In genomic region chr16:4814542-4815173, GRCh38 we compare ENCODE assay signal across 24 cellular contexts. TPM values are rescaled to one million over a fixed set of nuclear protein-coding genes. Genes with fewer than 3 reads are reported as not detected.
A peak's percentile ranks its signal among the peaks of the same experiment; 100 is the strongest.
DNase-seq lines count a peak whose midpoint lies in the region; ATAC-seq and TF ChIP-seq lines count a peak whose summit lies in the region.
"Had no signal": no experiment of that assay in that cellular context is flagged by ENCODE, and none has a peak within 500 bp of the region (broad histone marks: within the 10 kb centered on the region; RNA-seq: fewer than 3 reads in every experiment).

No MANE protein-coding gene starts in this region.

- H3K9me3 Mint-ChIP-seq in chondrocyte (ENCODE audit: low read depth), result no peaks in the 10 kb centered on the region
- H3K9me3 Mint-ChIP-seq: activated CD4-positive, alpha-beta T cell treated with anti-CD3 and anti-CD28 coated beads, Interleukin-2, amount 10 ng/mL, durations not matched to agents 24 days and 14 days; naive thymus-derived CD8-positive, alpha-beta T cell; stimulated activated naive CD8-positive, alpha-beta T cell treated with anti-CD3 and anti-CD28 coated beads, Interleukin-15, amount 100 ng/mL, for 72 hours; T-cell had no signal

- no peak overlapping the region for H3K4me3 Mint-ChIP-seq in chondrocyte (ENCODE audit: unreplicated experiment)
- H3K4me3 Mint-ChIP-seq: activated CD4-positive, alpha-beta T cell treated with anti-CD3 and anti-CD28 coated beads, Interleukin-2, amount 10 ng/mL, durations not matched to agents 24 days and 14 days; activated CD8-positive, alpha-beta memory T cell treated with anti-CD3 and anti-CD28 coated beads, Interleukin-2, amount 10 ng/mL, durations not matched to agents 7 days and 5 days; activated naive CD8-positive, alpha-beta T cell; naive thymus-derived CD8-positive, alpha-beta T cell; stimulated activated naive CD8-positive, alpha-beta T cell treated with anti-CD3 and anti-CD28 coated beads, Interleukin-15, amount 100 ng/mL, for 72 hours; T-cell had no signal

- no peak overlapping the region for H3K4me3 ChIP-seq in rectal smooth muscle tissue (ENCODE audit: low read length)

- no peak for TF ChIP-seq CTCF in chondrocyte (IDR thresholded peaks at IDR 0.05)

- H3K27me3 Mint-ChIP-seq in chondrocyte (ENCODE audit: low read depth), result no peaks in the 10 kb centered on the region
- H3K27me3 Mint-ChIP-seq: activated CD4-positive, alpha-beta T cell treated with anti-CD3 and anti-CD28 coated beads, Interleukin-2, amount 10 ng/mL, durations not matched to agents 24 days and 14 days; activated CD8-positive, alpha-beta memory T cell treated with anti-CD3 and anti-CD28 coated beads, Interleukin-2, amount 10 ng/mL, durations not matched to agents 7 days and 5 days; activated naive CD8-positive, alpha-beta T cell; naive thymus-derived CD8-positive, alpha-beta T cell; stimulated activated naive CD8-positive, alpha-beta T cell treated with anti-CD3 and anti-CD28 coated beads, Interleukin-15, amount 100 ng/mL, for 72 hours; T-cell had no signal

- intact Hi-C loops in left cardiac atrium (cut with DNase I), result no loop called here

- H3K4me1 ChIP-seq in rectal smooth muscle tissue (ENCODE audit: control insufficient read depth, insufficient read depth, low read length), result no peaks in the 10 kb centered on the region

- no peak overlapping the region for H3K27ac Mint-ChIP-seq in chondrocyte (ENCODE audit: unreplicated experiment)
- H3K27ac Mint-ChIP-seq: activated CD4-positive, alpha-beta T cell treated with anti-CD3 and anti-CD28 coated beads, Interleukin-2, amount 10 ng/mL, durations not matched to agents 24 days and 14 days; activated CD8-positive, alpha-beta memory T cell treated with anti-CD3 and anti-CD28 coated beads, Interleukin-2, amount 10 ng/mL, durations not matched to agents 7 days and 5 days; activated naive CD8-positive, alpha-beta T cell; T-cell had no signal

- H3K4me1 Mint-ChIP-seq in chondrocyte (ENCODE audit: low read depth), result no peaks in the 10 kb centered on the region
- H3K4me1 Mint-ChIP-seq: activated CD4-positive, alpha-beta T cell treated with anti-CD3 and anti-CD28 coated beads, Interleukin-2, amount 10 ng/mL, durations not matched to agents 24 days and 14 days; activated CD8-positive, alpha-beta memory T cell treated with anti-CD3 and anti-CD28 coated beads, Interleukin-2, amount 10 ng/mL, durations not matched to agents 7 days and 5 days; naive thymus-derived CD8-positive, alpha-beta T cell; stimulated activated naive CD8-positive, alpha-beta T cell treated with anti-CD3 and anti-CD28 coated beads, Interleukin-15, amount 100 ng/mL, for 72 hours; T-cell had no signal

- H3K36me3 ChIP-seq in rectal smooth muscle tissue (ENCODE audit: control insufficient read depth, insufficient read depth, low read length), result peaks cover 34% of the 10 kb centered on the region

- no peaks in the 10 kb centered on the region for H3K27me3 ChIP-seq in rectal smooth muscle tissue (ENCODE audit: control insufficient read depth, insufficient read depth, low read length)

- H3K9ac ChIP-seq in rectal smooth muscle tissue (ENCODE audit: low read length), result no peak overlapping the region

- peaks cover 43% of the 10 kb centered on the region for H3K36me3 Mint-ChIP-seq in chondrocyte (ENCODE audit: low read depth)

- ATAC-seq in left cardiac atrium (peak; percentile 51), GM19023 (IDR thresholded peaks at IDR 0.05; ENCODE audit: unreplicated experiment) (no peak), GM21576 (IDR thresholded peaks at IDR 0.05; ENCODE audit: unreplicated experiment) (no peak), GM21423 (IDR thresholded peaks at IDR 0.05; ENCODE audit: unreplicated experiment) (no peak)
- ATAC-seq: activated CD8-positive, alpha-beta memory T cell treated with anti-CD3 and anti-CD28 coated beads, Interleukin-2, amount 10 ng/mL, durations not matched to agents 7 days and 5 days; naive thymus-derived CD8-positive, alpha-beta T cell; stimulated activated naive CD8-positive, alpha-beta T cell treated with anti-CD3 and anti-CD28 coated beads, Interleukin-15, amount 100 ng/mL, for 72 hours; T-cell had no signal

- DNase-seq in ELF-1 (ENCODE audit: low read depth, low spot score) (peak; percentile 21), chondrocyte (ENCODE audit: low spot score) (peak; percentile 59), left cardiac atrium (no peak), NCI-H1694 (lab: John Stamatoyannopoulos, UW) (no peak)
- DNase-seq: activated CD4-positive, alpha-beta T cell treated with anti-CD3 and anti-CD28 coated beads, Interleukin-2, amount 10 ng/mL, durations not matched to agents 24 days and 14 days; activated CD8-positive, alpha-beta memory T cell treated with anti-CD3 and anti-CD28 coated beads, Interleukin-2, amount 10 ng/mL, durations not matched to agents 7 days and 5 days; C1 segment of cervical spinal cord; foreskin fibroblast; MM.1S; NCI-H187; NCI-H345; stimulated activated CD4-positive, alpha-beta T cell treated with anti-CD3 and anti-CD28 coated beads, Interleukin-4, amount 100 ng/mL, for 4 hours; stimulated activated naive CD8-positive, alpha-beta T cell treated with anti-CD3 and anti-CD28 coated beads, Interleukin-15, amount 100 ng/mL, for 72 hours; T-cell had no signal

- peak overlapping the region; percentile 50 for H3K27ac ChIP-seq in rectal smooth muscle tissue (ENCODE audit: low read depth, low read length)

RNA-seq across cellular contexts. Expression of gene ROGDI, which starts 12.2 kb away (rescaled TPM):
- 24.9 to 37.6 TPM (median 35.6 TPM) in 3 replicates for total RNA-seq in chondrocyte
- 10 to 100 TPM; 53.6 to 54.5 TPM for total RNA-seq in left cardiac atrium

RNA-seq across cellular contexts. Expression of gene SMIM22, which starts 19.5 kb away (rescaled TPM):
- total RNA-seq in chondrocyte, result not detected in 3 replicates
- not detected for total RNA-seq in left cardiac atrium
- total RNA-seq: A673; activated CD4-positive, alpha-beta T cell treated with anti-CD3 and anti-CD28 coated beads, Interleukin-2, amount 10 ng/mL, durations not matched to agents 24 days and 14 days; activated CD8-positive, alpha-beta memory T cell treated with anti-CD3 and anti-CD28 coated beads, Interleukin-2, amount 10 ng/mL, durations not matched to agents 7 days and 5 days; kidney epithelial cell; mesenteric fat pad; naive thymus-derived CD8-positive, alpha-beta T cell; T-cell had no signal

RNA-seq across cellular contexts. Expression of gene SEPTIN12, which starts 26.5 kb away (rescaled TPM):
- not detected in 3 replicates for total RNA-seq in chondrocyte
- total RNA-seq in left cardiac atrium, result not detected
- total RNA-seq: A673; activated CD4-positive, alpha-beta T cell treated with anti-CD3 and anti-CD28 coated beads, Interleukin-2, amount 10 ng/mL, durations not matched to agents 24 days and 14 days; activated CD8-positive, alpha-beta memory T cell treated with anti-CD3 and anti-CD28 coated beads, Interleukin-2, amount 10 ng/mL, durations not matched to agents 7 days and 5 days; kidney epithelial cell; mesenteric fat pad; naive thymus-derived CD8-positive, alpha-beta T cell; T-cell; urinary bladder had no signal

RNA-seq across cellular contexts. Expression of gene GLYR1, which starts 32.4 kb away (rescaled TPM):
- total RNA-seq in chondrocyte (56.8 to 78.7 TPM (median 58.9 TPM) in 3 replicates), left cardiac atrium (10 to 100 TPM; 65.2 to 78.2 TPM)

RNA-seq across cellular contexts. Expression of gene UBN1, which starts 32.6 kb away (rescaled TPM):
- 38.3 to 43.3 TPM (median 40.1 TPM) in 3 replicates for total RNA-seq in chondrocyte
- total RNA-seq in left cardiac atrium, result 10 to 100 TPM; 28.0 to 33.6 TPM

Comparison
In these comparisons a context has a peak if more than half of its experiments do, and no peak if none do; other contexts are left out.
1. DNase-seq: peak in ELF-1 (single experiment) and chondrocyte (single experiment); none in left cardiac atrium (single experiment) and NCI-H1694 (single experiment).
2. ATAC-seq: peak in left cardiac atrium (2 of 2); none in GM19023 (single experiment), GM21576 (single experiment) and GM21423 (single experiment).